ENCODE assay signal across 10 cellular contexts in the genomic region with DNA sequence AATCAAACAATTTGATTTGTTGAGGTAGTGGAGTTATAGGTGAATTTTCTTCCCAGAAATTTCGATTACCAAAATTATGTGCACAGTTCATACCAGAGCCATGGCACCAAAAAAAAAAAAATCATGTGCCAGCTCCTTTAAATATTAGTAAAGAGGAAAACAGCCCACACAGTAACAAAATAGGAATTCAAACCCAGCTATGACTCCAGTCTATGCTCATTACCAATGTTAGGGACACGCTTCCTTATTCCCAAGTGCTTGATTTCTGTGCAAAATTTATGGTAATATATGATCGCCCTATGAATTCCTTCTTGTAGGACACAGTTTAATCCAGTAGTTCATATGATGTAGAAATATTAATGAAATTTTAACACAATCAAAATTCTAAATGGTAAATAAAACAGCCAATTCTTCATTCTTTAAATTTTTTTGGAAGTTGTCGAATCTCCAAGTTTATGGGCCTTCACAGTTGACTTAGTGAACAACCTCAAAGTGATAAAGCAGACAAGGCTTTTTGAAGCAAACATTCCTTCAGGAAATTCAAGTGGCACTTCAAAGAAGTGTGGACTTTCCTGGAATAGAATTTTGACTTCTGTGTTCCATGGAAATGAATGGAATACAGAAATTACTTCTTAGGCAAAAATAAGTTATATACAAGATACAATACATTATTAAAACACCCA. TPM values are rescaled to one million over a fixed set of nuclear protein-coding genes. Genes with fewer than 3 reads are reported as not detected.
DNase-seq lines count a peak whose midpoint lies in the region; ATAC-seq and TF ChIP-seq lines count a peak whose summit lies in the region.
"Had no signal": no experiment of that assay in that cellular context is flagged by ENCODE, and none has a peak within 500 bp of the region (broad histone marks: within the 10 kb centered on the region; RNA-seq: fewer than 3 reads in every experiment).

No MANE protein-coding gene starts in this region.

- H3K36me3 Mint-ChIP-seq in stimulated activated effector memory CD8-positive, alpha-beta T cell treated with anti-CD3 and anti-CD28 coated beads, Interleukin-12 subunit alpha, Interleukin-12 subunit beta, amount 100 ng/mL, for 72 hours, result peaks cover 62% of the 10 kb centered on the region

- no peak for TF ChIP-seq CTCF in SK-N-SH (IDR thresholded peaks at IDR 0.05)
- no peak for TF ChIP-seq CTCF in hepatocyte (IDR thresholded peaks at IDR 0.05; ENCODE audit: poor library complexity)

- no peaks in the 10 kb centered on the region for H3K9me3 Mint-ChIP-seq in stimulated activated effector memory CD8-positive, alpha-beta T cell treated with anti-CD3 and anti-CD28 coated beads, Interleukin-12 subunit alpha, Interleukin-12 subunit beta, amount 100 ng/mL, for 72 hours

- H3K4me3 Mint-ChIP-seq in stimulated activated effector memory CD8-positive, alpha-beta T cell treated with anti-CD3 and anti-CD28 coated beads, Interleukin-12 subunit alpha, Interleukin-12 subunit beta, amount 100 ng/mL, for 72 hours, result peak overlapping the region; percentile 84

- H3K9me3 ChIP-seq in SK-N-SH, result no peaks in the 10 kb centered on the region; the same call in 1 of the 2 replicates
- no peaks in the 10 kb centered on the region for H3K9me3 ChIP-seq in adipocyte (ENCODE audit: control insufficient read depth, low read length)
- no peaks in the 10 kb centered on the region for H3K9me3 ChIP-seq in hepatocyte (ENCODE audit: low read depth)

- 84% methylated on average over 4 of the region's 4 CpGs for WGBS in SK-N-SH (ENCODE audit: low lambda C conversion rate)
- WGBS in hepatocyte (ENCODE audit: low lambda C conversion rate, missing lambda C conversion rate), result 70% methylated on average over 4 of the region's 4 CpGs

- no peak for ATAC-seq in SK-N-SH treated with all-trans-retinoic acid at 6 μM for 48 hours
- no peak for ATAC-seq in stimulated activated effector memory CD8-positive, alpha-beta T cell treated with anti-CD3 and anti-CD28 coated beads, Interleukin-12 subunit alpha, Interleukin-12 subunit beta, amount 100 ng/mL, for 72 hours

- H3K27ac ChIP-seq in SK-N-SH (ENCODE audit: low read depth in 2 of 2, low read length in 1 of 2) (no peak overlapping the region), hepatocyte (peak overlapping the region; percentile 82)

- peaks cover 73% of the 10 kb centered on the region for H3K79me2 ChIP-seq in SK-N-SH (ENCODE audit: insufficient read depth)
- peaks cover 80% of the 10 kb centered on the region for H3K79me2 ChIP-seq in hepatocyte

- H3K4me3 ChIP-seq in SK-N-SH (ENCODE audit: low read depth in 2 of 2, low read length in 1 of 2) (peak overlapping the region; percentile 64 to 90; a peak in 2 of 4 replicates), adipocyte (ENCODE audit: low read length) (peak overlapping the region; percentile 95), hepatocyte (peak overlapping the region; percentile 0)

- TF ChIP-seq RAD21 in SK-N-SH (IDR thresholded peaks at IDR 0.05; ENCODE audit: low read length), result no peak

- H3K9me2 ChIP-seq in SK-N-SH (no peaks in the 10 kb centered on the region), hepatocyte (replicated peaks; ENCODE audit: insufficient read depth) (no peaks in the 10 kb centered on the region)

- no peak overlapping the region for H3K27ac Mint-ChIP-seq in stimulated activated effector memory CD8-positive, alpha-beta T cell treated with anti-CD3 and anti-CD28 coated beads, Interleukin-12 subunit alpha, Interleukin-12 subunit beta, amount 100 ng/mL, for 72 hours

- H2AFZ ChIP-seq in SK-N-SH (ENCODE audit: low read depth) (0 out of 2 replicates have a peak overlapping the region, but pooled peaks have one; percentile 37), hepatocyte (no peak overlapping the region)

- H3K36me3 ChIP-seq in SK-N-SH (replicated peaks in 1 of 2; ENCODE audit: control insufficient read depth in 1 of 2, insufficient read depth in 2 of 2, low read length in 1 of 2) (peaks cover 40 to 49% of the 10 kb centered on the region in 2 experiments), adipocyte (ENCODE audit: control insufficient read depth, insufficient read depth, low read length, severe bottlenecking) (peaks cover 26% of the 10 kb centered on the region), hepatocyte (replicated peaks; ENCODE audit: insufficient read depth, low read depth) (no peaks in the 10 kb centered on the region)

- no peaks in the 10 kb centered on the region for H3K27me3 ChIP-seq in SK-N-SH (ENCODE audit: insufficient read depth)
- H3K27me3 ChIP-seq in adipocyte (replicated peaks; ENCODE audit: control insufficient read depth, insufficient read depth, low read length), result no peaks in the 10 kb centered on the region
- no peaks in the 10 kb centered on the region for H3K27me3 ChIP-seq in hepatocyte

- H3K4me2 ChIP-seq in SK-N-SH (peak overlapping the region; percentile 78), hepatocyte (peak overlapping the region; percentile 81)

- peaks cover 61% of the 10 kb centered on the region for H4K20me1 ChIP-seq in SK-N-SH (ENCODE audit: insufficient read depth)
- H4K20me1 ChIP-seq in hepatocyte (ENCODE audit: insufficient read depth, poor library complexity, severe bottlenecking), result peaks cover 38% of the 10 kb centered on the region

- DNase-seq in SK-N-SH (no peak), adipocyte (ENCODE audit: low read depth) (no peak), hepatocyte (ENCODE audit: low spot score) (no peak), NCI-H2081 treated with DMSO at 0.1 percent for 48 hours (lab: John Stamatoyannopoulos, UW) (no peak), posterior vena cava (ENCODE audit: low spot score) (no peak)
- no peak for DNase-seq in stimulated activated effector memory CD8-positive, alpha-beta T cell treated with anti-CD3 and anti-CD28 coated beads, Interleukin-12 subunit alpha, Interleukin-12 subunit beta, amount 100 ng/mL, for 72 hours (ENCODE audit: low spot score in 2 of 2)
- DNase-seq in stimulated activated naive CD4-positive, alpha-beta T cell treated with Interleukin-2 at 50 U/mL for 16 hours (lab: John Stamatoyannopoulos, UW), result no peak
- DNase-seq: NCI-H2029, SHP77 had no signal

- POLR2A ChIA-PET in SK-N-SH (lab: Yijun Ruan, JAX), result no interaction called here

- H3K9ac ChIP-seq in SK-N-SH, result peak overlapping the region; percentile 69; the same call in 1 of the 2 replicates
- H3K9ac ChIP-seq in adipocyte (ENCODE audit: low read length), result peak overlapping the region; percentile 94

- H3F3A ChIP-seq in SK-N-SH (replicated peaks; ENCODE audit: insufficient read depth), result peaks cover 14% of the 10 kb centered on the region

- H3K4me1 ChIP-seq in SK-N-SH (ENCODE audit: control insufficient read depth in 1 of 2, insufficient read depth in 2 of 2, low read depth in 1 of 2, low read length in 1 of 2) (peaks cover 0 to 9% of the 10 kb centered on the region in 2 experiments; a peak in 3 of 4 replicates), adipocyte (ENCODE audit: control insufficient read depth, insufficient read depth, low read length) (peaks cover 40% of the 10 kb centered on the region), hepatocyte (ENCODE audit: insufficient read depth) (peaks cover 34% of the 10 kb centered on the region)

- intact Hi-C loops in posterior vena cava (cut with DNase I), result no loop called here

- no peak for TF ChIP-seq EP300 in SK-N-SH (IDR thresholded peaks at IDR 0.05; ENCODE audit: borderline replicate concordance in 1 of 2, low read depth in 1 of 2, low read length in 1 of 2)

- peaks cover 28% of the 10 kb centered on the region for H3K4me1 Mint-ChIP-seq in stimulated activated effector memory CD8-positive, alpha-beta T cell treated with anti-CD3 and anti-CD28 coated beads, Interleukin-12 subunit alpha, Interleukin-12 subunit beta, amount 100 ng/mL, for 72 hours

- CTCF ChIA-PET in SK-N-SH (lab: Yijun Ruan, JAX), result interaction anchor here (0.7 to 1.7 kb wide), 5 partner anchors 8 to 304 kb away, joined by 3 to 10 read pairs (median 3); no protein-coding TSS in a partner anchor

TF ChIP-seq in SK-N-SH, 30 proteins besides CTCF, POLR2A, EP300 and RAD21 (continues in another document):
- no peak for TF ChIP-seq NRF1 (IDR thresholded peaks at IDR 0.05; ENCODE audit: low read depth, low read length)
- TF ChIP-seq SMC3 (IDR thresholded peaks at IDR 0.05; ENCODE audit: low read depth, low read length), result no peak
- TF ChIP-seq RXRA (IDR thresholded peaks at IDR 0.05; ENCODE audit: borderline replicate concordance, low read depth), result no peak
- TF ChIP-seq NFIC (IDR thresholded peaks at IDR 0.05; ENCODE audit: borderline replicate concordance), result no peak
- no peak for TF ChIP-seq TEAD4 (IDR thresholded peaks at IDR 0.05; ENCODE audit: borderline replicate concordance, insufficient read depth)

TF ChIP-seq in SK-N-SH treated with all-trans-retinoic acid at 6 μM for 48 hours, 23 proteins besides CTCF, POLR2A, EP300 and RAD21 (continues in another document):
- no peak for TF ChIP-seq ZFP30 (CRISPR knock-in tag; IDR thresholded peaks at IDR 0.05)
- no peak for TF ChIP-seq ZFP3 (CRISPR knock-in tag; IDR thresholded peaks at IDR 0.05)
- TF ChIP-seq ZNF565 (CRISPR knock-in tag; conservative IDR thresholded peaks at IDR 0.05; ENCODE audit: low read depth), result no peak
- TF ChIP-seq, protein P1, sequence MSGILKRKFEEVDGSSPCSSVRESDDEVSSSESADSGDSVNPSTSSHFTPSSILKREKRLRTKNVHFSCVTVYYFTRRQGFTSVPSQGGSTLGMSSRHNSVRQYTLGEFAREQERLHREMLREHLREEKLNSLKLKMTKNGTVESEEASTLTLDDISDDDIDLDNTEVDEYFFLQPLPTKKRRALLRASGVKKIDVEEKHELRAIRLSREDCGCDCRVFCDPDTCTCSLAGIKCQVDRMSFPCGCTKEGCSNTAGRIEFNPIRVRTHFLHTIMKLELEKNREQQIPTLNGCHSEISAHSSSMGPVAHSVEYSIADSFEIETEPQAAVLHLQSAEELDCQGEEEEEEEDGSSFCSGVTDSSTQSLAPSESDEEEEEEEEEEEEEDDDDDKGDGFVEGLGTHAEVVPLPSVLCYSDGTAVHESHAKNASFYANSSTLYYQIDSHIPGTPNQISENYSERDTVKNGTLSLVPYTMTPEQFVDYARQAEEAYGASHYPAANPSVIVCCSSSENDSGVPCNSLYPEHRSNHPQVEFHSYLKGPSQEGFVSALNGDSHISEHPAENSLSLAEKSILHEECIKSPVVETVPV (CRISPR knock-in tag; IDR thresholded peaks at IDR 0.05), result no peak
- no peak for TF ChIP-seq GLIS3 (CRISPR knock-in tag; IDR thresholded peaks at IDR 0.05)
- TF ChIP-seq ZNF70 (CRISPR knock-in tag; IDR thresholded peaks at IDR 0.05), result no peak
- TF ChIP-seq ISL1 (CRISPR knock-in tag; IDR thresholded peaks at IDR 0.05), result no peak
- TF ChIP-seq RARB (CRISPR knock-in tag; IDR thresholded peaks at IDR 0.05), result no peak

RNA-seq across cellular contexts. Expression of a gene that starts 1.9 kb away (rescaled TPM):
- polyA plus RNA-seq in SK-N-SH (2012; rRNA removed) (12.7 and 20.6 TPM in 2 replicates), hepatocyte (36.6 and 38.6 TPM in 2 replicates)
- 19.3 and 24.1 TPM in 2 replicates for polyA plus RNA-seq in SK-N-SH (2012; cell fraction: cytosol; rRNA removed)
- polyA plus RNA-seq in SK-N-SH (2012; cell fraction: nucleus; rRNA removed), result 9.7 and 18.0 TPM in 2 replicates
- total RNA-seq in hepatocyte (158 TPM in 2 replicates), posterior vena cava (10 to 100 TPM; 55.3 to 57.1 TPM)

RNA-seq across cellular contexts. Expression of a gene that starts 6.3 kb away (rescaled TPM):
- polyA plus RNA-seq in SK-N-SH (2012; rRNA removed) (11.8 and 15.1 TPM in 2 replicates), hepatocyte (18.8 and 25.9 TPM in 2 replicates)
- 19.7 and 20.1 TPM in 2 replicates for polyA plus RNA-seq in SK-N-SH (2012; cell fraction: cytosol; rRNA removed)
- 4.6 and 8.9 TPM in 2 replicates for polyA plus RNA-seq in SK-N-SH (2012; cell fraction: nucleus; rRNA removed)
- total RNA-seq in hepatocyte (36.1 and 45.6 TPM in 2 replicates), posterior vena cava (10 to 100 TPM; 60.9 to 63.9 TPM)

Comparison
In these comparisons a context has a peak if more than half of its experiments do, and no peak if none do; other contexts are left out.
1. H3K4me3 ChIP-seq: peak in every context shown above with its lines; median percentile 95 in adipocyte; 77 in SK-N-SH; 0 in hepatocyte.